Comparison of ENCODE assay signal across 2 cellular contexts in the genomic region with DNA sequence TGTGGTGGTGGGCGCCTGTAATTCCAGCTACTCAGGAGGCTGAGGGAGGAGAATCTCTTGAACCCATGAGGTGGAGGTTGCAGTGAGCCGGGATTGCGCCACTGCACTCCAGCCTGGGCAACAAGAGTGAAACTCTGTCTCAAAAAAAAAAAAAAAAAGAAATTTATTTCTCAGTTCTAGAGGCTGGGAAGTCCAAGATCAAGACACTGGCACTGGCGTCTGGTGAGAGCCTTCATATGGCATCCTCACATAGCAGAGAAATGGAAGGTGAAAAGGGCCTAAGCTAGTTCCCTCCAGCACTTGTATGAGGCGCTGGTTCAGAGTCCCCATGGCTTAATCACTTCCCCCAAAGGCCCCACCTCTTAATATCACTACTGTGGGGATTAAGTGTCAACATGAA. TPM values are rescaled to one million over a fixed set of nuclear protein-coding genes. Genes with fewer than 3 reads are reported as not detected.
"Had no signal": no experiment of that assay in that cellular context is flagged by ENCODE, and none has a peak within 500 bp of the region (broad histone marks: within the 10 kb centered on the region; RNA-seq: fewer than 3 reads in every experiment).

No MANE protein-coding gene starts in this region.

RNA-seq across cellular contexts. Expression of a gene that starts 59.2 kb away (rescaled TPM):
- total RNA-seq: HT-29 had no signal
- polyA plus RNA-seq: IgD-negative memory B cell had no signal
